ENCODE assay signal across 14 cellular contexts in the genomic region with DNA sequence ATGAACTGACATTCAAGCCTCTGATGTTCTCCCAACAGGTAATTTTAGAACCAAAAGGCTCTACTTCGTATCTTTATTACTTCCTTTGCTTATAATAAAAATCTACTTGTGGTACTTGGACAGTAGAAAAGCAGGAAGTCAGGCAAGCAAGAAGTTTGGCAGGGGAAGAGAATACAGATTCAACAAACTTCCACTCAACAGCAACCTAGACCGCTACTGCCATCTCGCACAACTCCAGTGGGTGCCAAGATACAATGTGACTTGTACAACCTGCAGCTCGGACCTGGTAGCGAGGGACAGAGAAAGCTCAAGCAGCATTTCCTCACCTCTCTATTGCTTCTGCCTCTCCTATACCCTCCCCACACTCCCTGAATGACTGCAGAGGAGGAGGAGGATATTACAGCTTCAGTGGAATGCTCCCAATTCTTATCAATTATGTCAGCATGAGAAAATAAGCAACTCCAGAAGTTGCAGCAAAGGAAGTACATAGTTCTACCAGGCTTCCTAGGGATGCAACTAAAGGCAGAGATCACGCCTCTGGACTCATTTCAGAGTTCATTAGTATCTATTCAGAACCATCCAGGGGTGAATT.
DNase-seq lines count a peak whose midpoint lies in the region; ATAC-seq and TF ChIP-seq lines count a peak whose summit lies in the region.
"Had no signal": no experiment of that assay in that cellular context is flagged by ENCODE, and none has a peak within 500 bp of the region (broad histone marks: within the 10 kb centered on the region; RNA-seq: fewer than 3 reads in every experiment).

No MANE protein-coding gene starts in this region.

- H3K27me3 ChIP-seq in Loucy (ENCODE audit: insufficient read depth, low read length, poor library complexity, severe bottlenecking) (no peaks in the 10 kb centered on the region), neuronal stem cell (ENCODE audit: control insufficient read depth in 3 of 3, insufficient read depth in 3 of 3, low read depth in 1 of 3, low read length in 3 of 3) (no peaks in the 10 kb centered on the region)

- no peaks in the 10 kb centered on the region for H4K20me1 ChIP-seq in Loucy (ENCODE audit: insufficient read depth, low read length, poor library complexity, severe bottlenecking)

- H3K27me3 Mint-ChIP-seq in activated T-cell treated with anti-CD3 and anti-CD28 coated beads, Interleukin-2, amount 50 U/mL, for 72 hours (ENCODE audit: low read depth), result no peaks in the 10 kb centered on the region
- H3K27me3 Mint-ChIP-seq: CD4-positive, alpha-beta memory T cell had no signal

- H2AK5ac ChIP-seq in neuronal stem cell (ENCODE audit: low read depth, low read length), result no peak overlapping the region

- in situ Hi-C loops in KBM-7 (cut with MboI; ENCODE audit: low pct_unique_long_range_greater_than_20kb, low sequenced_read_pairs), result no loop called here

- H3K79me1 ChIP-seq in neuronal stem cell (ENCODE audit: low read depth, low read length), result no peaks in the 10 kb centered on the region

- H3K4me1 Mint-ChIP-seq in activated T-cell treated with anti-CD3 and anti-CD28 coated beads, Interleukin-2, amount 50 U/mL, for 72 hours (ENCODE audit: low read depth), result no peaks in the 10 kb centered on the region

- peaks cover 0 to 2% of the 10 kb centered on the region in 2 donors for H3K36me3 Mint-ChIP-seq in activated T-cell treated with anti-CD3 and anti-CD28 coated beads, Interleukin-2, amount 50 U/mL, for 72 hours (ENCODE audit: insufficient read depth in 2 of 2)

- no peak overlapping the region for H3K27ac Mint-ChIP-seq in activated T-cell treated with anti-CD3 and anti-CD28 coated beads, Interleukin-2, amount 50 U/mL, for 72 hours
- H3K27ac Mint-ChIP-seq: H9 had no signal

- H3K4me2 ChIP-seq in Loucy (ENCODE audit: low read depth, low read length, poor library complexity, severe bottlenecking), result peak overlapping the region; percentile 18
- no peak overlapping the region for H3K4me2 ChIP-seq in neuronal stem cell (ENCODE audit: insufficient read depth, low read length, poor library complexity, severe bottlenecking)
- H3K4me2 ChIP-seq: A549 had no signal

- H2BK5ac ChIP-seq in neuronal stem cell (ENCODE audit: low read length), result no peak overlapping the region

- H4K8ac ChIP-seq in neuronal stem cell (ENCODE audit: low read depth, low read length), result no peak overlapping the region

- H4K91ac ChIP-seq in neuronal stem cell (ENCODE audit: low read depth, low read length, poor library complexity), result no peak overlapping the region

- no peaks in the 10 kb centered on the region for H3K9me2 ChIP-seq in Loucy (replicated peaks; ENCODE audit: low read depth, low read length)

- H3K4me1 ChIP-seq in Loucy (ENCODE audit: insufficient read depth, low read length, poor library complexity, severe bottlenecking), result peaks cover 29% of the 10 kb centered on the region
- H3K4me1 ChIP-seq in neuronal stem cell (ENCODE audit: control insufficient read depth in 2 of 2, insufficient read depth in 1 of 2, low read depth in 1 of 2, low read length in 2 of 2), result peaks cover 0 to 4% of the 10 kb centered on the region in 2 donors
- H3K4me1 ChIP-seq: BE2C had no signal

- no peak for TF ChIP-seq CTCF in Loucy (conservative IDR thresholded peaks at IDR 0.05; ENCODE audit: low read length)

- no peaks in the 10 kb centered on the region for H3F3A ChIP-seq in Loucy (ENCODE audit: low read depth)

- intact Hi-C loops in left colon (cut with DNase I, micrococcal nuclease), result no loop called here

- H2BK12ac ChIP-seq in neuronal stem cell (ENCODE audit: low read length), result no peak overlapping the region

- no peak overlapping the region for H3K14ac ChIP-seq in neuronal stem cell (ENCODE audit: low read length)

- H3K9me3 ChIP-seq in Loucy (ENCODE audit: insufficient read depth, low read depth, low read length) (no peaks in the 10 kb centered on the region), neuronal stem cell (replicated peaks in 1 of 2; ENCODE audit: control insufficient read depth in 2 of 2, insufficient read depth in 1 of 2, low read depth in 1 of 2, low read length in 2 of 2) (no peaks in the 10 kb centered on the region)
- H3K9me3 ChIP-seq: A549, BE2C had no signal

- WGBS in neuronal stem cell (ENCODE audit: extremely low coverage in 2 of 2, insufficient read length in 2 of 2, insufficient replicate concordance in 1 of 2), 2 donors, result no CpG with 5 or more reads among the region's 6 CpGs

- DNase-seq in KBM-7, result peak; percentile 25
- DNase-seq in left colon, result no peak
- no peak for DNase-seq in neuronal stem cell (ENCODE audit: low spot score)
- no peak for DNase-seq in NCI-H774 (lab: John Stamatoyannopoulos, UW)
- DNase-seq in activated T-cell treated with anti-CD3 and anti-CD28 coated beads, Interleukin-2, amount 50 U/mL, for 72 hours, result no peak
- DNase-seq: BE2C; CD4-positive, alpha-beta memory T cell; DMS79; GOT3; H9 had no signal

- no peak overlapping the region for H3K23ac ChIP-seq in neuronal stem cell (ENCODE audit: low read depth, low read length, poor library complexity)

- ATAC-seq in left colon (peak; percentile 58), HG02885 (IDR thresholded peaks at IDR 0.05; ENCODE audit: poor library complexity, unreplicated experiment) (no peak)
- ATAC-seq in activated T-cell treated with anti-CD3 and anti-CD28 coated beads, Interleukin-2, amount 50 U/mL, for 72 hours (replicated peaks in 1 of 2), result no peak
- ATAC-seq: A549 had no signal

- no peak overlapping the region for H3K4me3 Mint-ChIP-seq in activated T-cell treated with anti-CD3 and anti-CD28 coated beads, Interleukin-2, amount 50 U/mL, for 72 hours
- H3K4me3 Mint-ChIP-seq: CD4-positive, alpha-beta memory T cell; H9 had no signal

- H2BK120ac ChIP-seq in neuronal stem cell (ENCODE audit: low read depth, low read length), result no peak overlapping the region

- no peak overlapping the region for H2BK15ac ChIP-seq in neuronal stem cell (ENCODE audit: low read length)

- H3K9ac ChIP-seq in Loucy (ENCODE audit: low read depth, low read length, poor library complexity, severe bottlenecking) (no peak overlapping the region), neuronal stem cell (ENCODE audit: low read depth, low read length, poor library complexity) (no peak overlapping the region)

- no peak overlapping the region for H3K27ac ChIP-seq in neuronal stem cell (replicated peaks; ENCODE audit: low read length)
- H3K27ac ChIP-seq: A549, C4-2B had no signal

- H3K4ac ChIP-seq in neuronal stem cell (ENCODE audit: low read length), result no peak overlapping the region

- no peaks in the 10 kb centered on the region for H3K9me3 Mint-ChIP-seq in activated T-cell treated with anti-CD3 and anti-CD28 coated beads, Interleukin-2, amount 50 U/mL, for 72 hours
- H3K9me3 Mint-ChIP-seq: H9 had no signal

- H3K4me3 ChIP-seq in Loucy (ENCODE audit: low read length, poor library complexity, severe bottlenecking) (peak overlapping the region; percentile 13), neuronal stem cell (ENCODE audit: low read length in 2 of 2) (peak overlapping the region in 1 of 2 donors; percentile 66)
- H3K4me3 ChIP-seq: A549 had no signal

- H2AFZ ChIP-seq in Loucy (ENCODE audit: low read length) (no peak overlapping the region), neuronal stem cell (ENCODE audit: low read length) (no peak overlapping the region)

- H3K18ac ChIP-seq in neuronal stem cell (ENCODE audit: low read length), result peak overlapping the region; percentile 0

- no peaks in the 10 kb centered on the region for H3K79me2 ChIP-seq in Loucy (ENCODE audit: insufficient read depth, low read length)

- no peaks in the 10 kb centered on the region for H3K36me3 ChIP-seq in Loucy (ENCODE audit: insufficient read depth, low read length)
- peaks cover 0 to 10% of the 10 kb centered on the region in 2 donors for H3K36me3 ChIP-seq in neuronal stem cell (replicated peaks in 1 of 2; ENCODE audit: control insufficient read depth in 2 of 2, insufficient read depth in 2 of 2, low read length in 2 of 2)
- H3K36me3 ChIP-seq: BE2C had no signal
